3 cellular contexts compared by ENCODE assay signal in genomic region chr7:6715898-6716297, GRCh38. TPM values are rescaled to one million over a fixed set of nuclear protein-coding genes. Genes with fewer than 3 reads are reported as not detected.
"Had no signal": no experiment of that assay in that cellular context is flagged by ENCODE, and none has a peak within 500 bp of the region (broad histone marks: within the 10 kb centered on the region; RNA-seq: fewer than 3 reads in every experiment).

No MANE protein-coding gene starts in this region.

RNA-seq across cellular contexts. Expression of gene RSPH10B2, which starts 38.0 kb away (rescaled TPM):
- total RNA-seq: LHCN-M2, M059J, MCF 10A had no signal
